ENCODE assay signal across 13 cellular contexts in genomic region chr17:81681672-81682071, GRCh38. TPM values are rescaled to one million over a fixed set of nuclear protein-coding genes. Genes with fewer than 3 reads are reported as not detected.
DNase-seq lines count a peak whose midpoint lies in the region; ATAC-seq and TF ChIP-seq lines count a peak whose summit lies in the region.
"Had no signal": no experiment of that assay in that cellular context is flagged by ENCODE, and none has a peak within 500 bp of the region (broad histone marks: within the 10 kb centered on the region; RNA-seq: fewer than 3 reads in every experiment).

No MANE protein-coding gene starts in this region.

- peaks cover 60% of the 10 kb centered on the region for H3K36me3 Mint-ChIP-seq in activated T-cell treated with anti-CD3 and anti-CD28 coated beads, Interleukin-2, amount 50 U/mL, for 24 hours (ENCODE audit: low read depth)
- peaks cover 4 to 6% of the 10 kb centered on the region in 2 donors for H3K36me3 Mint-ChIP-seq in activated T-cell treated with anti-CD3 and anti-CD28 coated beads, Interleukin-2, amount 50 U/mL, for 72 hours (ENCODE audit: insufficient read depth in 2 of 2)
- H3K36me3 Mint-ChIP-seq in stimulated activated memory B cell treated with anti-CD40 and anti-IgM and Interleukin-4, amounts not matched to agents 10 μg/mL and 1 μg/mL and 100 μg/mL, for 72 hours, result peaks cover 7% of the 10 kb centered on the region

- no peaks in the 10 kb centered on the region for H3K27me3 Mint-ChIP-seq in activated T-cell treated with anti-CD3 and anti-CD28 coated beads, Interleukin-2, amount 50 U/mL, for 24 hours
- no peaks in the 10 kb centered on the region for H3K27me3 Mint-ChIP-seq in activated T-cell treated with anti-CD3 and anti-CD28 coated beads, Interleukin-2, amount 50 U/mL, for 72 hours (ENCODE audit: low read depth)
- H3K27me3 Mint-ChIP-seq in stimulated activated memory B cell treated with anti-CD40 and anti-IgM and Interleukin-4, amounts not matched to agents 10 μg/mL and 1 μg/mL and 100 μg/mL, for 72 hours, result no peaks in the 10 kb centered on the region

- TF ChIP-seq CTCF in choroid plexus epithelial cell (conservative IDR thresholded peaks at IDR 0.05; ENCODE audit: low read depth, low read length), result no peak

- no peaks in the 10 kb centered on the region for H3K9me3 Mint-ChIP-seq in activated T-cell treated with anti-CD3 and anti-CD28 coated beads, Interleukin-2, amount 50 U/mL, for 24 hours
- H3K9me3 Mint-ChIP-seq in activated T-cell treated with anti-CD3 and anti-CD28 coated beads, Interleukin-2, amount 50 U/mL, for 72 hours, result no peaks in the 10 kb centered on the region
- no peaks in the 10 kb centered on the region for H3K9me3 Mint-ChIP-seq in stimulated activated memory B cell treated with anti-CD40 and anti-IgM and Interleukin-4, amounts not matched to agents 10 μg/mL and 1 μg/mL and 100 μg/mL, for 72 hours

- peaks cover 39% of the 10 kb centered on the region for H3K4me1 Mint-ChIP-seq in activated T-cell treated with anti-CD3 and anti-CD28 coated beads, Interleukin-2, amount 50 U/mL, for 24 hours (ENCODE audit: low read depth)
- peaks cover 31% of the 10 kb centered on the region for H3K4me1 Mint-ChIP-seq in activated T-cell treated with anti-CD3 and anti-CD28 coated beads, Interleukin-2, amount 50 U/mL, for 72 hours (ENCODE audit: low read depth)
- peaks cover 38% of the 10 kb centered on the region for H3K4me1 Mint-ChIP-seq in stimulated activated memory B cell treated with anti-CD40 and anti-IgM and Interleukin-4, amounts not matched to agents 10 μg/mL and 1 μg/mL and 100 μg/mL, for 72 hours

- H3K27ac Mint-ChIP-seq in activated T-cell treated with anti-CD3 and anti-CD28 coated beads, Interleukin-2, amount 50 U/mL, for 24 hours, result peak overlapping the region; percentile 40
- H3K27ac Mint-ChIP-seq in activated T-cell treated with anti-CD3 and anti-CD28 coated beads, Interleukin-2, amount 50 U/mL, for 72 hours, result no peak overlapping the region
- no peak overlapping the region for H3K27ac Mint-ChIP-seq in stimulated activated memory B cell treated with anti-CD40 and anti-IgM and Interleukin-4, amounts not matched to agents 10 μg/mL and 1 μg/mL and 100 μg/mL, for 72 hours

- no peaks in the 10 kb centered on the region for H3K27me3 ChIP-seq in right cardiac atrium (ENCODE audit: control insufficient read depth, insufficient read depth)

- 66% methylated on average over 17 of the region's 17 CpGs for WGBS in right cardiac atrium

- no peak overlapping the region for H3K27ac ChIP-seq in right cardiac atrium (ENCODE audit: low read length)
- H3K27ac ChIP-seq: KMS-11 had no signal

- peak overlapping the region; percentile 33 for H3K4me3 Mint-ChIP-seq in activated T-cell treated with anti-CD3 and anti-CD28 coated beads, Interleukin-2, amount 50 U/mL, for 24 hours
- H3K4me3 Mint-ChIP-seq in activated T-cell treated with anti-CD3 and anti-CD28 coated beads, Interleukin-2, amount 50 U/mL, for 72 hours, result peak overlapping the region in 1 of 2 donors; percentile 19
- H3K4me3 Mint-ChIP-seq in stimulated activated memory B cell treated with anti-CD40 and anti-IgM and Interleukin-4, amounts not matched to agents 10 μg/mL and 1 μg/mL and 100 μg/mL, for 72 hours, result peak overlapping the region; percentile 12

- H3K4me3 ChIP-seq in choroid plexus epithelial cell (ENCODE audit: low read depth, low read length), result no peak overlapping the region
- H3K4me3 ChIP-seq in right cardiac atrium (ENCODE audit: low read length), result no peak overlapping the region

- peaks cover 6% of the 10 kb centered on the region for H3K4me1 ChIP-seq in right cardiac atrium (ENCODE audit: control insufficient read depth, insufficient read depth, low read length)

- no peak for ATAC-seq in activated T-cell treated with anti-CD3 and anti-CD28 coated beads, Interleukin-2, amount 50 U/mL, for 72 hours (replicated peaks in 1 of 2)
- no peak for ATAC-seq in stimulated activated memory B cell treated with anti-CD40 and anti-IgM and Interleukin-4, amounts not matched to agents 10 μg/mL and 1 μg/mL and 100 μg/mL, for 72 hours
- ATAC-seq in right cardiac atrium, result no peak
- no peak for ATAC-seq in GM18511 (IDR thresholded peaks at IDR 0.05; ENCODE audit: unreplicated experiment)

- intact Hi-C loops in right cardiac atrium (cut with DNase I), result no loop called here

- no peaks in the 10 kb centered on the region for H3K9me3 ChIP-seq in right cardiac atrium (ENCODE audit: control insufficient read depth, low read length)

- DNase-seq in activated T-cell treated with anti-CD3 and anti-CD28 coated beads, Interleukin-2, amount 50 U/mL, for 24 hours, result no peak
- DNase-seq in activated T-cell treated with anti-CD3 and anti-CD28 coated beads, Interleukin-2, amount 50 U/mL, for 72 hours, result no peak
- DNase-seq in NCI-H2196 (lab: John Stamatoyannopoulos, UW; ENCODE audit: unreplicated experiment) (peak; percentile 83), choroid plexus epithelial cell (ENCODE audit: low read depth) (peak; percentile 65), occipital lobe (lab: John Stamatoyannopoulos, UW) (no peak), right cardiac atrium (no peak)
- DNase-seq: activated CD4-positive, alpha-beta T cell treated with anti-CD3 and anti-CD28 coated beads, Interleukin-2, amount 50 U/mL, for 1 hour; AML-193; effector CD8-positive, alpha-beta T cell; NCI-H524 treated with DMSO at 0.1 percent for 48 hours had no signal

RNA-seq across cellular contexts. Expression of gene ARL16, which starts 1.9 kb away (rescaled TPM):
- total RNA-seq in activated T-cell treated with anti-CD3 and anti-CD28 coated beads, Interleukin-2, amount 50 U/mL, for 72 hours, result 10 to 100 TPM; 33.0 to 45.3 TPM
- 34.0 TPM for total RNA-seq in occipital lobe
- total RNA-seq in right cardiac atrium, result 10 to 100 TPM; 13.2 to 24.4 (median 16.8) TPM
- polyA plus RNA-seq in right cardiac atrium, result 20.9 TPM

RNA-seq across cellular contexts. Expression of gene HGS, which starts 2.1 kb away (rescaled TPM):
- 10 to 100 TPM; 95.5 to 96.0 TPM for total RNA-seq in activated T-cell treated with anti-CD3 and anti-CD28 coated beads, Interleukin-2, amount 50 U/mL, for 72 hours
- 37.6 TPM for total RNA-seq in occipital lobe
- total RNA-seq in right cardiac atrium, result 10 to 100 TPM; 42.1 to 50.3 (median 47.9) TPM
- 48.6 TPM for polyA plus RNA-seq in right cardiac atrium

RNA-seq across cellular contexts. Expression of gene CCDC137, which starts 15.1 kb away (rescaled TPM):
- 10 to 100 TPM; 26.1 to 46.5 TPM for total RNA-seq in activated T-cell treated with anti-CD3 and anti-CD28 coated beads, Interleukin-2, amount 50 U/mL, for 72 hours
- total RNA-seq in occipital lobe, result 3.9 TPM
- total RNA-seq in right cardiac atrium, result 1 to 10 TPM; 5.0 to 7.8 (median 6.7) TPM
- polyA plus RNA-seq in right cardiac atrium, result 10.9 TPM

RNA-seq across cellular contexts. Expression of gene OXLD1, which starts 15.3 kb away (rescaled TPM):
- total RNA-seq in activated T-cell treated with anti-CD3 and anti-CD28 coated beads, Interleukin-2, amount 50 U/mL, for 72 hours, result 10 to 100 TPM; 49.1 to 58.8 TPM
- total RNA-seq in occipital lobe (5.5 TPM), right cardiac atrium (10 to 100 TPM; 20.7 to 27.9 (median 24.6) TPM)
- 41.0 TPM for polyA plus RNA-seq in right cardiac atrium

RNA-seq across cellular contexts. Expression of gene MRPL12, which starts 21.5 kb away (rescaled TPM):
- total RNA-seq in activated T-cell treated with anti-CD3 and anti-CD28 coated beads, Interleukin-2, amount 50 U/mL, for 72 hours, result 10 to 100 TPM; 49.1 to 64.7 TPM
- total RNA-seq in occipital lobe (4.7 TPM), right cardiac atrium (100 to 1,000 TPM in 3 of 4 donors, 10 to 100 TPM in 1; 83.3 to 142 (median 112) TPM)
- polyA plus RNA-seq in right cardiac atrium, result 310 TPM

Comparison
In these comparisons a context has a peak if more than half of its experiments do, and no peak if none do; other contexts are left out.
1. DNase-seq: peak in NCI-H2196 (single experiment) and choroid plexus epithelial cell (single experiment); none in activated T-cell treated with anti-CD3 and anti-CD28 coated beads, Interleukin-2, amount 50 U/mL, for 24 hours (single experiment), activated T-cell treated with anti-CD3 and anti-CD28 coated beads, Interleukin-2, amount 50 U/mL, for 72 hours (0 of 2), occipital lobe (single experiment) and right cardiac atrium (0 of 3).